ENCODE assay signal across 1 cellular context in genomic region chr4:54403700-54404453, GRCh38.
TF ChIP-seq lines count a peak whose summit lies in the region.

No MANE protein-coding gene starts in this region.

TF ChIP-seq in HepG2, 621 proteins besides CTCF, POLR2A, EP300 and RAD21 (continued from another document):
- TF ChIP-seq ZBTB25 (CRISPR knock-in tag; IDR thresholded peaks at IDR 0.05) (no peak), ZFP90 (CRISPR knock-in tag; IDR thresholded peaks at IDR 0.05; ENCODE audit: borderline replicate concordance) (no peak), ZNF629 (CRISPR knock-in tag; conservative IDR thresholded peaks at IDR 0.05) (0 out of 2 replicates have a peak, but pooled peaks have one; percentile 13), HDAC6 (IDR thresholded peaks at IDR 0.05; ENCODE audit: low read depth, low read length) (no peak), USF2 (IDR thresholded peaks at IDR 0.05; ENCODE audit: low read depth, low read length) (0 out of 2 replicates have a peak, but pooled peaks have one; percentile 44), USF2 (CRISPR knock-in tag; IDR thresholded peaks at IDR 0.05; ENCODE audit: borderline replicate concordance) (no peak), ZNF740 (CRISPR knock-in tag; IDR thresholded peaks at IDR 0.05) (no peak), ZGPAT (CRISPR knock-in tag; IDR thresholded peaks at IDR 0.05) (no peak), SYNCRIP (IDR thresholded peaks at IDR 0.05; ENCODE audit: insufficient read depth, low read depth, low read length) (no peak), TBP (CRISPR knock-in tag; IDR thresholded peaks at IDR 0.05) (no peak), IKZF1 (IDR thresholded peaks at IDR 0.05) (no peak)
TF ChIP-seq in HepG2: peak in this region for 4.
